1 cellular context compared by ENCODE assay signal in the genomic region with DNA sequence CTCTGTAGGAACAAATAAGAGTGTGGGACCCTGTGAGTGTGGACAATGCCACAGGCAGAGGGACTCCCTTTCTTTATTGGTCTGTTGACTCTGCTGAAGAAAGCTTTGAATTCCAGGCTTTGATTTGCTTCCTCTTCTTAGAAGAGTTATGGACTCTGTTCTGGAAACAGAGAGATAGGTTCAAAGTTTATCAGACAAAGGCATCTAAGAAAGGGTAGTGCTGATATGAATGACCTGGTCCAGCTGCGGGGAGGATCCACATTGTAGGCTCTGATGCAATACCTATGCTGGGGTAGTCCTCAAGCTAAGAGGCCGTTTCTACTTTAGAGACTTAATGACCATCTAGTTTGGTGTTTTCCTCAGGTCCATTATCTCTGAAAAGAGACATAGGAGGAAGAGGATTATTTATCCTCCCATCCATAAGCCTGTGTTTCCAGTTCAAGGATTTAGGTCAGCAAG.
TF ChIP-seq lines count a peak whose summit lies in the region.

No MANE protein-coding gene starts in this region.

TF ChIP-seq in HepG2, 621 proteins besides CTCF, POLR2A, EP300 and RAD21 (continued from another document and continues in another):
- TF ChIP-seq, protein P1, sequence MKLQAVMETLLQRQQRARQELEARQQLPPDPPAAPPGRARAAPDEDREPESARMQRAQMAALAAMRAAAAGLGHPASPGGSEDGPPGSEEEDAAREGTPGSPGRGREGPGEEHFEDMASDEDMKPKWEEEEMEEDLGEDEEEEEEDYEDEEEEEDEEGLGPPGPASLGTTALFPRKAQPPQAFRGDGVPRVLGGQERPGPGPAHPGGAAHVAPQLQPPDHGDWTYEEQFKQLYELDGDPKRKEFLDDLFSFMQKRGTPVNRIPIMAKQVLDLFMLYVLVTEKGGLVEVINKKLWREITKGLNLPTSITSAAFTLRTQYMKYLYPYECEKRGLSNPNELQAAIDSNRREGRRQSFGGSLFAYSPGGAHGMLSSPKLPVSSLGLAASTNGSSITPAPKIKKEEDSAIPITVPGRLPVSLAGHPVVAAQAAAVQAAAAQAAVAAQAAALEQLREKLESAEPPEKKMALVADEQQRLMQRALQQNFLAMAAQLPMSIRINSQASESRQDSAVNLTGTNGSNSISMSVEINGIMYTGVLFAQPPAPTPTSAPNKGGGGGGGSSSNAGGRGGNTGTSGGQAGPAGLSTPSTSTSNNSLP (IDR thresholded peaks at IDR 0.05; ENCODE audit: low read depth, low read length) = peak; percentile 14; the same call in 1 of the 2 replicates
- no peak for TF ChIP-seq YEATS4 (CRISPR knock-in tag; IDR thresholded peaks at IDR 0.05; ENCODE audit: borderline replicate concordance)
- TF ChIP-seq, protein P2, sequence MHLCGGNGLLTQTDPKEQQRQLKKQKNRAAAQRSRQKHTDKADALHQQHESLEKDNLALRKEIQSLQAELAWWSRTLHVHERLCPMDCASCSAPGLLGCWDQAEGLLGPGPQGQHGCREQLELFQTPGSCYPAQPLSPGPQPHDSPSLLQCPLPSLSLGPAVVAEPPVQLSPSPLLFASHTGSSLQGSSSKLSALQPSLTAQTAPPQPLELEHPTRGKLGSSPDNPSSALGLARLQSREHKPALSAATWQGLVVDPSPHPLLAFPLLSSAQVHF (CRISPR knock-in tag; IDR thresholded peaks at IDR 0.05) = no peak
- no peak for TF ChIP-seq ZFP36L2 (CRISPR knock-in tag; IDR thresholded peaks at IDR 0.05)
- TF ChIP-seq NCOA5 (CRISPR knock-in tag; IDR thresholded peaks at IDR 0.05) = no peak
- TF ChIP-seq, protein P3, sequence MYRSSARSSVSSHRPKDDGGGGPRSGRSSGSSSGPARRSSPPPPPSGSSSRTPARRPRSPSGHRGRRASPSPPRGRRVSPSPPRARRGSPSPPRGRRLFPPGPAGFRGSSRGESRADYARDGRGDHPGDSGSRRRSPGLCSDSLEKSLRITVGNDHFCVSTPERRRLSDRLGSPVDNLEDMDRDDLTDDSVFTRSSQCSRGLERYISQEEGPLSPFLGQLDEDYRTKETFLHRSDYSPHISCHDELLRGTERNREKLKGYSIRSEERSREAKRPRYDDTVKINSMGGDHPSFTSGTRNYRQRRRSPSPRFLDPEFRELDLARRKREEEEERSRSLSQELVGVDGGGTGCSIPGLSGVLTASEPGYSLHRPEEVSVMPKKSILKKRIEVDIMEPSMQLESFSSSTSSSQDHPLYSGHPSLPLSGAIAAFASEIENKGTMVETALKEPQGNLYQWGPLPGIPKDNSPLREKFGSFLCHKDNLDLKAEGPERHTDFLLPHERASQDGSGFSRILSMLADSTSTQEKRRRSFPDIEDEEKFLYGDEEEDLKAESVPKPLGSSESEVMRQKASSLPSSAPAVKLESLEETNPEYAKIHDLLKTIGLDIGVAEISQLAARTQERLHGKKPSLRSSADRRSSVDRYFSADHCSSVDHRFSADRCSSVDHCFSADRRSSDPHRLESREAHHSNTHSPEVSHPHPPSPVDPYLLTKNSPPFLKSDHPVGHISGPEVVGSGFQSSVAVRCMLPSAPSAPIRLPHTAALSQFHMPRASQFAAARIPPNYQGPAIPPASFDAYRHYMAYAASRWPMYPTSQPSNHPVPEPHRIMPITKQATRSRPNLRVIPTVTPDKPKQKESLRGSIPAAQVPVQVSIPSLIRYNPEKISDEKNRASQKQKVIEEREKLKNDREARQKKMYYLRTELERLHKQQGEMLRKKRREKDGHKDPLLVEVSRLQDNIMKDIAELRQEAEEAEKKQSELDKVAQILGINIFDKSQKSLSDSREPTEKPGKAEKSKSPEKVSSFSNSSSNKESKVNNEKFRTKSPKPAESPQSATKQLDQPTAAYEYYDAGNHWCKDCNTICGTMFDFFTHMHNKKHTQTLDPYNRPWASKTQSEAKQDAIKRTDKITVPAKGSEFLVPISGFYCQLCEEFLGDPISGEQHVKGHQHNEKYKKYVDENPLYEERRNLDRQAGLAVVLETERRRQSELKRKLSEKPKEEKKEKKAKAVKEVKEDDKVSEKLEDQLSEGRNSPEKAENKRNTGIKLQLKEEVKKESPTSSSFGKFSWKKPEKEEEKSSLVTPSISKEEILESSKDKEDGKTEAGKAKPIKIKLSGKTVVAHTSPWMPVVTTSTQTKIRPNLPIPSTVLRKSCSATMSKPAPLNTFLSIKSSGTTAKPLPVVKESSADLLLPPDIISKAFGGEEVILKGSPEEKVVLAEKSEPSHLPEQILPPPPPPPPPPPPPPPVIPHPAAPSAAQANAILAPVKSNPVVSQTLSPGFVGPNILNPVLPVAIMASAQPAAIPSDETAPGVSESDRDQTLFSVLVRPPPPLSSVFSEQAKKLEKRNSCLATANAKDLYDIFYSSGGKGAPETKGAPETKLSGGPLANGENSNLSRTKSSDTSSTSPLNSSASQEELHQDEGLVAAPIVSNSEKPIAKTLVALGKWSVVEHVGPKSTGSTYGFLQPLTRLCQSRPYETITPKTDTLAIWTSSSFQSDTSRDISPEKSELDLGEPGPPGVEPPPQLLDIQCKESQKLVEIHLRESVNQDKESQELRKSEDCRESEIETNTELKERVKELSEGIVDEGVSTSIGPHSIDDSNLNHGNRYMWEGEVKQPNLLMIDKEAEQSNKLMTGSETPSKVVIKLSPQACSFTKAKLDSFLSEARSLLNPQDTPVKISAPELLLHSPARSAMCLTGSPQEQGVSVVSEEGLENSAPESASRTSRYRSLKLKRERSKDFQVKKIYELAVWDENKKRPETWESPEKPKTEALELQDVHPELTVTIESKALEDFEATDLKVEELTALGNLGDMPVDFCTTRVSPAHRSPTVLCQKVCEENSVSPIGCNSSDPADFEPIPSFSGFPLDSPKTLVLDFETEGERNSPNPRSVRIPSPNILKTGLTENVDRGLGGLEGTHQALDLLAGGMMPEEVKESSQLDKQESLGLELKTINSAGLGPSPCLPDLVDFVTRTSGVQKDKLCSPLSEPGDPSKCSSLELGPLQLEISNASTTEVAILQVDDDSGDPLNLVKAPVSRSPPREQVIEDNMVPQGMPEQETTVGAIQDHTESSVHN (CRISPR knock-in tag; IDR thresholded peaks at IDR 0.05) = no peak
- TF ChIP-seq MEIS1 (CRISPR knock-in tag; IDR thresholded peaks at IDR 0.05; ENCODE audit: borderline replicate concordance) = no peak
- TF ChIP-seq, protein P4, sequence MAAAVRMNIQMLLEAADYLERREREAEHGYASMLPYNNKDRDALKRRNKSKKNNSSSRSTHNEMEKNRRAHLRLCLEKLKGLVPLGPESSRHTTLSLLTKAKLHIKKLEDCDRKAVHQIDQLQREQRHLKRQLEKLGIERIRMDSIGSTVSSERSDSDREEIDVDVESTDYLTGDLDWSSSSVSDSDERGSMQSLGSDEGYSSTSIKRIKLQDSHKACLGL (CRISPR knock-in tag; IDR thresholded peaks at IDR 0.05) = no peak
- no peak for TF ChIP-seq ZNF891 (CRISPR knock-in tag; IDR thresholded peaks at IDR 0.05)
- no peak for TF ChIP-seq ZNF737 (CRISPR knock-in tag; IDR thresholded peaks at IDR 0.05; ENCODE audit: borderline replicate concordance)
- TF ChIP-seq, protein P5, sequence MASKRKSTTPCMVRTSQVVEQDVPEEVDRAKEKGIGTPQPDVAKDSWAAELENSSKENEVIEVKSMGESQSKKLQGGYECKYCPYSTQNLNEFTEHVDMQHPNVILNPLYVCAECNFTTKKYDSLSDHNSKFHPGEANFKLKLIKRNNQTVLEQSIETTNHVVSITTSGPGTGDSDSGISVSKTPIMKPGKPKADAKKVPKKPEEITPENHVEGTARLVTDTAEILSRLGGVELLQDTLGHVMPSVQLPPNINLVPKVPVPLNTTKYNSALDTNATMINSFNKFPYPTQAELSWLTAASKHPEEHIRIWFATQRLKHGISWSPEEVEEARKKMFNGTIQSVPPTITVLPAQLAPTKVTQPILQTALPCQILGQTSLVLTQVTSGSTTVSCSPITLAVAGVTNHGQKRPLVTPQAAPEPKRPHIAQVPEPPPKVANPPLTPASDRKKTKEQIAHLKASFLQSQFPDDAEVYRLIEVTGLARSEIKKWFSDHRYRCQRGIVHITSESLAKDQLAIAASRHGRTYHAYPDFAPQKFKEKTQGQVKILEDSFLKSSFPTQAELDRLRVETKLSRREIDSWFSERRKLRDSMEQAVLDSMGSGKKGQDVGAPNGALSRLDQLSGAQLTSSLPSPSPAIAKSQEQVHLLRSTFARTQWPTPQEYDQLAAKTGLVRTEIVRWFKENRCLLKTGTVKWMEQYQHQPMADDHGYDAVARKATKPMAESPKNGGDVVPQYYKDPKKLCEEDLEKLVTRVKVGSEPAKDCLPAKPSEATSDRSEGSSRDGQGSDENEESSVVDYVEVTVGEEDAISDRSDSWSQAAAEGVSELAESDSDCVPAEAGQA (IDR thresholded peaks at IDR 0.05; ENCODE audit: low read depth) = no peak
- TF ChIP-seq, protein P5 (CRISPR knock-in tag; IDR thresholded peaks at IDR 0.05; ENCODE audit: borderline replicate concordance) = no peak
- TF ChIP-seq SMAD1 (CRISPR knock-in tag; IDR thresholded peaks at IDR 0.05; ENCODE audit: borderline replicate concordance, low read depth) = no peak
- TF ChIP-seq TBP (CRISPR knock-in tag; IDR thresholded peaks at IDR 0.05) = no peak
- TF ChIP-seq ZNF253 (CRISPR knock-in tag; IDR thresholded peaks at IDR 0.05; ENCODE audit: borderline replicate concordance) = no peak
- TF ChIP-seq ARID2 (CRISPR knock-in tag; IDR thresholded peaks at IDR 0.05; ENCODE audit: borderline replicate concordance) = peak; percentile 36; the same call in 1 of the 2 replicates
- no peak for TF ChIP-seq ZSCAN20 (CRISPR knock-in tag; IDR thresholded peaks at IDR 0.05; ENCODE audit: borderline replicate concordance)
- TF ChIP-seq ZNF879 (CRISPR knock-in tag; IDR thresholded peaks at IDR 0.05) = no peak
- TF ChIP-seq ZNF713 (CRISPR knock-in tag; IDR thresholded peaks at IDR 0.05) = no peak
- TF ChIP-seq BCL6 (CRISPR knock-in tag; IDR thresholded peaks at IDR 0.05) = peak; percentile 89
- TF ChIP-seq, protein P6, sequence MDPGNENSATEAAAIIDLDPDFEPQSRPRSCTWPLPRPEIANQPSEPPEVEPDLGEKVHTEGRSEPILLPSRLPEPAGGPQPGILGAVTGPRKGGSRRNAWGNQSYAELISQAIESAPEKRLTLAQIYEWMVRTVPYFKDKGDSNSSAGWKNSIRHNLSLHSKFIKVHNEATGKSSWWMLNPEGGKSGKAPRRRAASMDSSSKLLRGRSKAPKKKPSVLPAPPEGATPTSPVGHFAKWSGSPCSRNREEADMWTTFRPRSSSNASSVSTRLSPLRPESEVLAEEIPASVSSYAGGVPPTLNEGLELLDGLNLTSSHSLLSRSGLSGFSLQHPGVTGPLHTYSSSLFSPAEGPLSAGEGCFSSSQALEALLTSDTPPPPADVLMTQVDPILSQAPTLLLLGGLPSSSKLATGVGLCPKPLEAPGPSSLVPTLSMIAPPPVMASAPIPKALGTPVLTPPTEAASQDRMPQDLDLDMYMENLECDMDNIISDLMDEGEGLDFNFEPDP (CRISPR knock-in tag; conservative IDR thresholded peaks at IDR 0.05) = no peak
- TF ChIP-seq, protein P7, sequence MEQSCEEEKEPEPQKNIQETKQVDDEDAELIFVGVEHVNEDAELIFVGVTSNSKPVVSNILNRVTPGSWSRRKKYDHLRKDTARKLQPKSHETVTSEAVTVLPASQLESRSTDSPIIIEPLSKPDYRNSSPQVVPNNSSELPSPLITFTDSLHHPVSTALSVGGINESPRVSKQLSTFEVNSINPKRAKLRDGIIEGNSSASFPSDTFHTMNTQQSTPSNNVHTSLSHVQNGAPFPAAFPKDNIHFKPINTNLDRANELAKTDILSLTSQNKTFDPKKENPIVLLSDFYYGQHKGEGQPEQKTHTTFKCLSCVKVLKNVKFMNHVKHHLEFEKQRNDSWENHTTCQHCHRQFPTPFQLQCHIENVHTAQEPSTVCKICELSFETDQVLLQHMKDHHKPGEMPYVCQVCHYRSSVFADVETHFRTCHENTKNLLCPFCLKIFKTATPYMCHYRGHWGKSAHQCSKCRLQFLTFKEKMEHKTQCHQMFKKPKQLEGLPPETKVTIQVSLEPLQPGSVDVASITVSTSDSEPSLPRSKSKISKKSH (CRISPR knock-in tag; IDR thresholded peaks at IDR 0.05; ENCODE audit: borderline replicate concordance) = no peak
- no peak for TF ChIP-seq ZNF589 (CRISPR knock-in tag; conservative IDR thresholded peaks at IDR 0.05)
- TF ChIP-seq, protein P8, sequence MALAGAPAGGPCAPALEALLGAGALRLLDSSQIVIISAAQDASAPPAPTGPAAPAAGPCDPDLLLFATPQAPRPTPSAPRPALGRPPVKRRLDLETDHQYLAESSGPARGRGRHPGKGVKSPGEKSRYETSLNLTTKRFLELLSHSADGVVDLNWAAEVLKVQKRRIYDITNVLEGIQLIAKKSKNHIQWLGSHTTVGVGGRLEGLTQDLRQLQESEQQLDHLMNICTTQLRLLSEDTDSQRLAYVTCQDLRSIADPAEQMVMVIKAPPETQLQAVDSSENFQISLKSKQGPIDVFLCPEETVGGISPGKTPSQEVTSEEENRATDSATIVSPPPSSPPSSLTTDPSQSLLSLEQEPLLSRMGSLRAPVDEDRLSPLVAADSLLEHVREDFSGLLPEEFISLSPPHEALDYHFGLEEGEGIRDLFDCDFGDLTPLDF (CRISPR knock-in tag; IDR thresholded peaks at IDR 0.05) = no peak
- TF ChIP-seq ZNF264 (CRISPR knock-in tag; IDR thresholded peaks at IDR 0.05) = 0 out of 2 replicates have a peak, but pooled peaks have one; percentile 39
- TF ChIP-seq SP5 (CRISPR knock-in tag; IDR thresholded peaks at IDR 0.05; ENCODE audit: borderline replicate concordance, low read depth) = 0 out of 2 replicates have a peak, but pooled peaks have one; percentile 53
- TF ChIP-seq, protein P9, sequence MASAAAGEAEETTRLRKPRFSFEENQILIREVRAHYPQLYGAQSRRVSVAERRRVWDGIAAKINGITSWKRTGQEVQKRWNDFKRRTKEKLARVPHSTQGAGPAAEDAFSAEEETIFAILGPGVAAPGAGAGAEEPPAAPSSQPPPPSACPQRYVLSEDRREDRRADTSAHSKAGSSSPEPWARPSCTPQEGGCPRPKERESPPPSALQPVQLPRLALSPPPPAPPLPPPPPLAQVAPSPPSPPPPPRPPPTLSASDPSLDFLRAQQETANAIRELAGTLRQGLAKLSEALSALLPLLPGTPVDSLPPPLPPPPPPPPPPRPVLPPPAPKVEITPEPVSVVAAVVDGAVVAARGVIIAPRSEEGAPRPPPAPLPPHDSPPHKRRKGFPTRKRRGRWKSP (CRISPR knock-in tag; IDR thresholded peaks at IDR 0.05) = no peak
- TF ChIP-seq ZNF343 (CRISPR knock-in tag; IDR thresholded peaks at IDR 0.05) = no peak
